ENCODE assay signal across 25 cellular contexts in the genomic region with DNA sequence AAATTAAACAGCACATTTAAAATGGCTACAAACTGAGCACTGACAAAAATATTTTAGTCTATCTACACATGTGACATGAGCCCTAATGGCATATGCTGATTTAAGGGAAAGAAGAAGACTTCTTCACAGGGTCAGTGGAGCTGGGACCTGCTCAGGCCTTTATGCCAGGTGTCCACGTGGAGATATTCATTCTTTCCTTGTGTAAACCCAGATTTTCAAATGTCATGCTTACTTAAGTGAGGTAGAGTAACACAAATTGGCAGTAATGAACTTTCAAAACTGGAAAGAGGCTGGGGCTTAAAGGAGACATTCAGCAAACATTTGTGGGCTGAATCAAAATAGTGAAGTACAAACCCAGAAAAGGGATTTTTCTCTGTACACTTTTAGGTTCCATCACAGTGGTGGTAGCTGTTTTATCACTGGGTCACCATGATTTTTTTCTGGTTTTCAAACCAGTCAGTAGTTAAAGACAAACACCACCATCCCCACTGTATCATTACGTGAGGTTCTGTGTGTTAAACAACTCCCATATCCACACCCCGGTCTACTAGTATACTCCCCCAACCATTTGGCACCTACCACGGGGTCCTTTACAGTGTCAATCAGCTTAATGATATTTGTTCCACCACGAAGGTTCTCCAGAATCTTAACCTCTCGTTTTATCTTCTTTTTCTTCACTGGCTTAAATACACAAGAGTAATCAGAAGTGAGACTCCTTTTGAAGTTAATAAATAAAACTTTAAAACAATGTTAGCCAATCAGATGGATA.
"Had no signal": no experiment of that assay in that cellular context is flagged by ENCODE, and none has a peak within 500 bp of the region (broad histone marks: within the 10 kb centered on the region; RNA-seq: fewer than 3 reads in every experiment).

No MANE protein-coding gene starts in this region.

- H3K27ac ChIP-seq: cardiac muscle cell, foreskin keratinocyte, hepatocyte, neural progenitor cell, thoracic aorta, VCaP had no signal

- DNase-seq: activated CD4-positive, alpha-beta T cell treated with anti-CD3 and anti-CD28 coated beads, Interleukin-2, amount 10 ng/mL, durations not matched to agents 7 days and 5 days; activated CD4-positive, CD25-positive, alpha-beta regulatory T cell treated with anti-CD3 and anti-CD28 coated beads, Interleukin-2, amount 50 U/mL, for 72 hours; activated CD8-positive, alpha-beta T cell treated with anti-CD3 and anti-CD28 coated beads for 36 hours; activated naive CD4-positive, alpha-beta T cell treated with Interleukin-2 at 50 U/mL for 16 hours; activated T-cell treated with anti-CD3 and anti-CD28 coated beads, Interleukin-2, amount 50 U/mL, for 1 hour; anterior cingulate cortex; body of pancreas; effector CD4-positive, alpha-beta T cell; foreskin keratinocyte; immature natural killer cell; left ventricle myocardium superior; naive B cell; spleen; stimulated activated CD4-positive, alpha-beta T cell treated with anti-CD3 and anti-CD28 coated beads, Interleukin-4, amount 100 ng/mL, for 1 hour; stimulated activated naive CD4-positive, alpha-beta T cell treated with Interleukin-2 at 50 U/mL for 16 hours had no signal

- H3K9me3 Mint-ChIP-seq: activated CD4-positive, alpha-beta T cell treated with anti-CD3 and anti-CD28 coated beads, Interleukin-2, amount 10 ng/mL, durations not matched to agents 7 days and 5 days; activated CD8-positive, alpha-beta T cell treated with anti-CD3 and anti-CD28 coated beads for 36 hours; dendritic cell treated with granulocyte-macrophage colony-stimulating factor and Interleukin-4, amounts not matched to agents 40 ng/mL and 50 ng/mL, for 4 days; immature natural killer cell; memory B cell; naive B cell; neural progenitor cell; type B pancreatic cell had no signal

- H3K27me3 Mint-ChIP-seq: activated CD4-positive, alpha-beta T cell treated with anti-CD3 and anti-CD28 coated beads, Interleukin-2, amount 10 ng/mL, durations not matched to agents 7 days and 5 days; activated CD8-positive, alpha-beta T cell treated with anti-CD3 and anti-CD28 coated beads for 36 hours; dendritic cell treated with granulocyte-macrophage colony-stimulating factor and Interleukin-4, amounts not matched to agents 40 ng/mL and 50 ng/mL, for 4 days; memory B cell; naive B cell; type B pancreatic cell had no signal

- H3K27ac Mint-ChIP-seq: dendritic cell treated with granulocyte-macrophage colony-stimulating factor and Interleukin-4, amounts not matched to agents 40 ng/mL and 50 ng/mL, for 4 days; neural progenitor cell; type B pancreatic cell had no signal

- H3K27me3 ChIP-seq: body of pancreas, cardiac muscle cell, foreskin keratinocyte, hepatocyte, neural progenitor cell, spleen had no signal

- H3K9me3 ChIP-seq: body of pancreas, spleen, thoracic aorta had no signal

- ATAC-seq: activated CD8-positive, alpha-beta T cell treated with anti-CD3 and anti-CD28 coated beads for 36 hours; body of pancreas; foreskin keratinocyte; left ventricle myocardium superior; SK-N-SH treated with all-trans-retinoic acid at 6 μM for 48 hours had no signal

- H3K4me1 ChIP-seq: body of pancreas, foreskin keratinocyte, neural progenitor cell had no signal

- FAIRE-seq: endometrium had no signal

- H3K9ac ChIP-seq: neural progenitor cell had no signal

- H3K4me2 ChIP-seq: hepatocyte, neural progenitor cell had no signal

- H3K4me3 Mint-ChIP-seq: activated CD4-positive, alpha-beta T cell treated with anti-CD3 and anti-CD28 coated beads, Interleukin-2, amount 10 ng/mL, durations not matched to agents 7 days and 5 days; activated CD8-positive, alpha-beta T cell treated with anti-CD3 and anti-CD28 coated beads for 36 hours; dendritic cell treated with granulocyte-macrophage colony-stimulating factor and Interleukin-4, amounts not matched to agents 40 ng/mL and 50 ng/mL, for 4 days; immature natural killer cell; memory B cell; naive B cell; neural progenitor cell; type B pancreatic cell had no signal

- H3K4me1 Mint-ChIP-seq: neural progenitor cell had no signal

- H2AFZ ChIP-seq: hepatocyte, neural progenitor cell had no signal

- H3K4me3 ChIP-seq: body of pancreas, cardiac muscle cell, hepatocyte, neural progenitor cell, spleen, thoracic aorta had no signal
